ENCODE assay signal across 15 cellular contexts in the genomic region with DNA sequence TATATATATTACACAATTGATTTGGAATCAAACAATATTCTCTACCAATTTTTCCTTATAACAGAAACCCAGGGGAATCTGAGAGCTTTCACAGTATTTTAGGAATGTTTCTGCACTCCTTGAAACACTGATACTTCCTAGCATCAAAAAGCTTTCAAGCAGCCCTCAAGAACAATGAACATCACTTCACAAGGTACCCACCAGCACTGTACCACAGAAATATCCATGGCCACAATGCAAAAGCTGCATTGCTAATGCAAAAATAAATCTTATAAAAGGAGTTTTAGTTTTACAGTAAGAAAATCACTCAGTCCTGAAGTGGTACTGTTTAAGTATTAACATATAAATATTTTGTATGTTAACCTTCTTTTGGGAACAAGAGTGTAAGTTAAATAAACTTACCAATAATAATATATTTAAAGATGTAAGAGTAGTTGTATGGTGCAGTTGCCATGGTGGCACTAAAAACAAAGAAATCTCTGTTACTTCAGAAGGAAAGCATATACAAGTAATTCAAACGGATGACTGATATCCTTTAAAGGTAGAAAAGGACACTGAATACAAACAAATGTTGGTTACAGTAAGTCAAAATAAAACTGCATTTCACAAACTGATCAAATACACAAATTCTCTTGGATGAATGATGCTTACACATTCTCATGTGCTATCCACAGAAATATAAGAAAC. TPM values are rescaled to one million over a fixed set of nuclear protein-coding genes. Genes with fewer than 3 reads are reported as not detected.
DNase-seq lines count a peak whose midpoint lies in the region; ATAC-seq and TF ChIP-seq lines count a peak whose summit lies in the region.
"Had no signal": no experiment of that assay in that cellular context is flagged by ENCODE, and none has a peak within 500 bp of the region (broad histone marks: within the 10 kb centered on the region; RNA-seq: fewer than 3 reads in every experiment).

No MANE protein-coding gene starts in this region.

- ATAC-seq in CD4-positive, CD25-positive, alpha-beta regulatory T cell (ENCODE audit: low read depth in 2 of 2), result peak in 1 of 2 donors; percentile 42
- ATAC-seq in naive thymus-derived CD4-positive, alpha-beta T cell, result peak; percentile 49
- ATAC-seq: left cardiac atrium had no signal

- CTCF ChIA-PET in naive thymus-derived CD4-positive, alpha-beta T cell (lab: Charles Lee), result interaction anchor here (0.6 kb wide), 1 partner anchor 43 kb away, joined by 3 read pairs; no protein-coding TSS in a partner anchor

- peaks cover 58% of the 10 kb centered on the region for H4K20me1 ChIP-seq in Karpas-422 (ENCODE audit: insufficient read depth, low read depth, low read length)

- POLR2A ChIA-PET in naive thymus-derived CD4-positive, alpha-beta T cell (lab: Charles Lee), result interaction anchor here (0.6 to 1.5 kb wide), 3 partner anchors 8 to 1750 kb away, joined by 4 to 7 read pairs (median 5); a partner anchor contains a TSS

- peaks cover 75% of the 10 kb centered on the region for H3K4me1 ChIP-seq in CD4-positive, CD25-positive, alpha-beta regulatory T cell (ENCODE audit: control insufficient read depth, insufficient read depth, low read length, poor library complexity, severe bottlenecking)
- H3K4me1 ChIP-seq in Karpas-422 (ENCODE audit: low read length), result peaks cover 99% of the 10 kb centered on the region
- H3K4me1 ChIP-seq in naive thymus-derived CD4-positive, alpha-beta T cell (ENCODE audit: control insufficient read depth in 2 of 2, insufficient read depth in 2 of 2, low read length in 2 of 2), result peaks cover 38 to 49% of the 10 kb centered on the region in 2 donors

- no peak for DNase-seq in CD4-positive, CD25-positive, alpha-beta regulatory T cell
- DNase-seq in Karpas-422, result peak; percentile 57
- no peak for DNase-seq in chondrocyte (ENCODE audit: low spot score)
- peak in 2 of 9 donors; percentile 11 to 24 for DNase-seq in naive thymus-derived CD4-positive, alpha-beta T cell
- no peak for DNase-seq in amygdala (lab: John Stamatoyannopoulos, UW)
- DNase-seq in NCI-H226, result no peak
- DNase-seq in mesenteric fat pad (ENCODE audit: low spot score), result no peak
- DNase-seq in activated CD4-positive, alpha-beta T cell treated with anti-CD3 and anti-CD28 coated beads, Interleukin-2, amount 50 U/mL, for 48 hours, result no peak
- DNase-seq: BE2C, left cardiac atrium, NCI-H1436 treated with DMSO at 0.1 percent for 48 hours had no signal

- peaks cover 65 to 90% (median 76%) of the 10 kb centered on the region in 4 donors for H3K4me1 Mint-ChIP-seq in CD4-positive, CD25-positive, alpha-beta regulatory T cell
- peaks cover 74% of the 10 kb centered on the region for H3K4me1 Mint-ChIP-seq in chondrocyte (ENCODE audit: low read depth)
- H3K4me1 Mint-ChIP-seq in naive thymus-derived CD4-positive, alpha-beta T cell, result peaks cover 49 to 96% (median 92%) of the 10 kb centered on the region in 7 donors

- H2AFZ ChIP-seq in Karpas-422 (ENCODE audit: low read length), result no peak overlapping the region

- peak overlapping the region; percentile 93 for H3K4me2 ChIP-seq in Karpas-422 (ENCODE audit: low read depth, low read length, poor library complexity, severe bottlenecking)

- no peak overlapping the region for H3K9ac ChIP-seq in Karpas-422 (ENCODE audit: low read length)

- H3K36me3 ChIP-seq in CD4-positive, CD25-positive, alpha-beta regulatory T cell (ENCODE audit: control insufficient read depth, insufficient read depth, low read length), result peaks cover 25% of the 10 kb centered on the region
- peaks cover 30% of the 10 kb centered on the region; the same call in 1 of the 2 replicates for H3K36me3 ChIP-seq in Karpas-422 (ENCODE audit: insufficient read depth, low read length)
- no peaks in the 10 kb centered on the region for H3K36me3 ChIP-seq in naive thymus-derived CD4-positive, alpha-beta T cell (ENCODE audit: control insufficient read depth in 2 of 3, insufficient read depth in 3 of 3, low read length in 3 of 3)
- H3K36me3 ChIP-seq: prostate gland had no signal

- H3K9me3 Mint-ChIP-seq in CD4-positive, CD25-positive, alpha-beta regulatory T cell, result no peaks in the 10 kb centered on the region
- no peaks in the 10 kb centered on the region for H3K9me3 Mint-ChIP-seq in chondrocyte (ENCODE audit: low read depth)
- H3K9me3 Mint-ChIP-seq in naive thymus-derived CD4-positive, alpha-beta T cell, result no peaks in the 10 kb centered on the region
- H3K9me3 Mint-ChIP-seq: activated T-helper 1 cell treated with anti-CD3 and anti-CD28 coated beads, Interleukin-12 subunit alpha, Interleukin-12 subunit beta, Interleukin-2, Interleukin-4 antibody, amounts not matched to agents 30 ng/mL and 10 ng/mL and 1 ng/mL, durations not matched to agents 14 hours and 24 hours and 36 hours; dendritic cell treated with granulocyte-macrophage colony-stimulating factor and Interleukin-4, amounts not matched to agents 40 ng/mL and 50 ng/mL, for 4 days had no signal

- H3K4me3 Mint-ChIP-seq in CD4-positive, CD25-positive, alpha-beta regulatory T cell, result peak overlapping the region in 2 of 4 donors; percentile 16 to 37
- H3K4me3 Mint-ChIP-seq in chondrocyte (ENCODE audit: unreplicated experiment), result no peak overlapping the region
- H3K4me3 Mint-ChIP-seq in naive thymus-derived CD4-positive, alpha-beta T cell, result peak overlapping the region in 5 of 10 donors; percentile 26 to 79 (median 45)
- H3K4me3 Mint-ChIP-seq: activated T-helper 1 cell treated with anti-CD3 and anti-CD28 coated beads, Interleukin-12 subunit alpha, Interleukin-12 subunit beta, Interleukin-2, Interleukin-4 antibody, amounts not matched to agents 30 ng/mL and 10 ng/mL and 1 ng/mL, durations not matched to agents 14 hours and 24 hours and 36 hours; dendritic cell treated with granulocyte-macrophage colony-stimulating factor and Interleukin-4, amounts not matched to agents 40 ng/mL and 50 ng/mL, for 4 days had no signal

- no peaks in the 10 kb centered on the region for H3K27me3 Mint-ChIP-seq in CD4-positive, CD25-positive, alpha-beta regulatory T cell
- H3K27me3 Mint-ChIP-seq in chondrocyte (ENCODE audit: low read depth), result no peaks in the 10 kb centered on the region
- no peaks in the 10 kb centered on the region for H3K27me3 Mint-ChIP-seq in naive thymus-derived CD4-positive, alpha-beta T cell
- H3K27me3 Mint-ChIP-seq: dendritic cell treated with granulocyte-macrophage colony-stimulating factor and Interleukin-4, amounts not matched to agents 40 ng/mL and 50 ng/mL, for 4 days had no signal

- no peaks in the 10 kb centered on the region for H3K27me3 ChIP-seq in CD4-positive, CD25-positive, alpha-beta regulatory T cell (ENCODE audit: control insufficient read depth, insufficient read depth, low read length)
- H3K27me3 ChIP-seq in Karpas-422 (ENCODE audit: low read length), result no peaks in the 10 kb centered on the region
- no peaks in the 10 kb centered on the region for H3K27me3 ChIP-seq in naive thymus-derived CD4-positive, alpha-beta T cell (ENCODE audit: control insufficient read depth in 2 of 2, insufficient read depth in 2 of 2, low read length in 2 of 2)
- H3K27me3 ChIP-seq: BE2C had no signal

- peak overlapping the region in 2 of 3 donors; percentile 46 to 77 for H3K27ac Mint-ChIP-seq in CD4-positive, CD25-positive, alpha-beta regulatory T cell
- H3K27ac Mint-ChIP-seq in chondrocyte (ENCODE audit: unreplicated experiment), result peak overlapping the region; percentile 51
- H3K27ac Mint-ChIP-seq in naive thymus-derived CD4-positive, alpha-beta T cell, result peak overlapping the region in 7 of 9 donors; percentile 30 to 83 (median 67)
- H3K27ac Mint-ChIP-seq: activated T-helper 1 cell treated with anti-CD3 and anti-CD28 coated beads, Interleukin-12 subunit alpha, Interleukin-12 subunit beta, Interleukin-2, Interleukin-4 antibody, amounts not matched to agents 30 ng/mL and 10 ng/mL and 1 ng/mL, durations not matched to agents 14 hours and 24 hours and 36 hours; dendritic cell treated with granulocyte-macrophage colony-stimulating factor and Interleukin-4, amounts not matched to agents 40 ng/mL and 50 ng/mL, for 4 days had no signal

- no peaks in the 10 kb centered on the region for H3K9me2 ChIP-seq in Karpas-422 (replicated peaks; ENCODE audit: insufficient read depth, low read length)

- H3K4me3 ChIP-seq in CD4-positive, CD25-positive, alpha-beta regulatory T cell (ENCODE audit: low read depth, low read length), result peak overlapping the region; percentile 86
- peak overlapping the region; percentile 34 for H3K4me3 ChIP-seq in Karpas-422 (ENCODE audit: low read length)
- no peak overlapping the region for H3K4me3 ChIP-seq in naive thymus-derived CD4-positive, alpha-beta T cell (ENCODE audit: low read length)
- H3K4me3 ChIP-seq: prostate gland, SK-N-MC had no signal

- H3K79me2 ChIP-seq in Karpas-422 (ENCODE audit: low read length), result peaks cover 99% of the 10 kb centered on the region

- H3K36me3 Mint-ChIP-seq in CD4-positive, CD25-positive, alpha-beta regulatory T cell, result peaks cover 8% of the 10 kb centered on the region
- H3K36me3 Mint-ChIP-seq in chondrocyte (ENCODE audit: low read depth), result no peaks in the 10 kb centered on the region
- peaks cover 0 to 5% (median under 1%) of the 10 kb centered on the region in 5 donors for H3K36me3 Mint-ChIP-seq in naive thymus-derived CD4-positive, alpha-beta T cell

- no peak for TF ChIP-seq CTCF in chondrocyte (IDR thresholded peaks at IDR 0.05)

- intact Hi-C loops in naive thymus-derived CD4-positive, alpha-beta T cell (cut with micrococcal nuclease), result loop anchor here in 1 of 2 donors (1.0 kb wide), 2 partner anchors 8 kb away; a partner anchor contains a TSS

- H3K9me3 ChIP-seq in CD4-positive, CD25-positive, alpha-beta regulatory T cell (ENCODE audit: control insufficient read depth in 2 of 2, low read length in 2 of 2), result no peaks in the 10 kb centered on the region
- H3K9me3 ChIP-seq in Karpas-422 (ENCODE audit: low read length), result no peaks in the 10 kb centered on the region
- no peaks in the 10 kb centered on the region for H3K9me3 ChIP-seq in naive thymus-derived CD4-positive, alpha-beta T cell (ENCODE audit: control insufficient read depth in 2 of 3, low read length in 3 of 3)
- H3K9me3 ChIP-seq: BE2C, prostate gland had no signal

- peak overlapping the region; percentile 64 for H3K27ac ChIP-seq in CD4-positive, CD25-positive, alpha-beta regulatory T cell (ENCODE audit: insufficient read depth, low read length, poor library complexity, severe bottlenecking)
- peak overlapping the region; percentile 79 for H3K27ac ChIP-seq in Karpas-422 (ENCODE audit: low read length)
- H3K27ac ChIP-seq in naive thymus-derived CD4-positive, alpha-beta T cell (ENCODE audit: low read depth, low read length), result peak overlapping the region; percentile 64
- H3K27ac ChIP-seq: prostate gland, SK-N-MC had no signal

RNA-seq across cellular contexts. Expression of a gene that starts 8.6 kb away (rescaled TPM):
- 56.8 TPM for total RNA-seq in CD4-positive, CD25-positive, alpha-beta regulatory T cell
- polyA plus RNA-seq in CD4-positive, CD25-positive, alpha-beta regulatory T cell, result 10 to 100 TPM; 36.8 to 54.7 (median 45.1) TPM
- total RNA-seq in Karpas-422 (2014; rRNA removed; shearing (Covaris generic); ENCODE audit: low replicate concordance), result 17.4 and 49.5 TPM in 2 replicates
- total RNA-seq in chondrocyte (58.6 to 68.0 TPM (median 64.3 TPM) in 3 replicates), mesenteric fat pad (56.9 TPM)
- 10 to 100 TPM; 43.9 to 66.5 (median 60.7) TPM for total RNA-seq in naive thymus-derived CD4-positive, alpha-beta T cell
- 10 to 100 TPM; 30.5 to 38.7 TPM for polyA plus RNA-seq in naive thymus-derived CD4-positive, alpha-beta T cell
